In genomic region chr6:166624275-166624674, GRCh38 we compare ENCODE assay signal across 10 cellular contexts. TPM values are rescaled to one million over a fixed set of nuclear protein-coding genes. Genes with fewer than 3 reads are reported as not detected.
DNase-seq lines count a peak whose midpoint lies in the region; ATAC-seq, FAIRE-seq and TF ChIP-seq lines count a peak whose summit lies in the region.
"Had no signal": no experiment of that assay in that cellular context is flagged by ENCODE, and none has a peak within 500 bp of the region (broad histone marks: within the 10 kb centered on the region; RNA-seq: fewer than 3 reads in every experiment).

No MANE protein-coding gene starts in this region.

- no peak for DNase-seq in Right ventricle myocardium superior
- DNase-seq in cardiac septum (ENCODE audit: low spot score), result no peak
- peak; percentile 55 for DNase-seq in bronchial epithelial cell (ENCODE audit: low read depth)
- peak; percentile 86 to 88 for DNase-seq in lower leg skin (ENCODE audit: low spot score in 2 of 2)
- DNase-seq in activated effector memory CD4-positive, alpha-beta T cell treated with anti-CD3 and anti-CD28 coated beads, Interleukin-2, amount 50 U/mL, for 16 hours, result no peak
- no peak for DNase-seq in superior temporal gyrus (ENCODE audit: extremely low spot score)
- no peak for DNase-seq in kidney glomerular epithelial cell (lab: John Stamatoyannopoulos, UW)
- DNase-seq: MG63 had no signal

- no peaks in the 10 kb centered on the region for H3K36me3 ChIP-seq in bronchial epithelial cell (ENCODE audit: control insufficient read depth, insufficient read depth, low read length)
- H3K36me3 ChIP-seq: ascending aorta, MG63 had no signal

- 40 to 48% methylated on average over 4 of the region's 4 CpGs for WGBS in lower leg skin, 2 donors

- TF ChIP-seq CTCF in bronchial epithelial cell (IDR thresholded peaks at IDR 0.05; ENCODE audit: insufficient read depth, low read length, severe bottlenecking) (no peak), lower leg skin (IDR thresholded peaks at IDR 0.05) (no peak)

- no peak for TF ChIP-seq POLR2A in lower leg skin (IDR thresholded peaks at IDR 0.05)

- H3K4me3 ChIP-seq in bronchial epithelial cell (ENCODE audit: low read depth, low read length) (no peak overlapping the region), lower leg skin (ENCODE audit: low read depth, poor library complexity, severe bottlenecking) (no peak overlapping the region)
- H3K4me3 ChIP-seq: ascending aorta, MG63 had no signal

- intact Hi-C loops in Right ventricle myocardium superior (cut with DNase I), result loop anchor here (5.0 kb wide), 1 partner anchor 52 kb away; no protein-coding TSS in a partner anchor
- intact Hi-C loops in cardiac septum (cut with DNase I), result no loop called here
- intact Hi-C loops in lower leg skin (cut with DNase I; ENCODE audit: low total_unique reads), result no loop called here

- peak; percentile 19 for ATAC-seq in Right ventricle myocardium superior (ENCODE audit: poor library complexity)
- no peak for ATAC-seq in HG02870 (IDR thresholded peaks at IDR 0.05; ENCODE audit: unreplicated experiment)

- no peak for FAIRE-seq in bronchial epithelial cell (lab: Jason Lieb, UNC)

- no peaks in the 10 kb centered on the region for H3K27me3 ChIP-seq in bronchial epithelial cell (ENCODE audit: control insufficient read depth, insufficient read depth, low read length)
- H3K27me3 ChIP-seq: ascending aorta, MG63 had no signal

RNA-seq across cellular contexts. Expression of gene RPS6KA2, which starts 2.8 kb away (rescaled TPM):
- total RNA-seq in Right ventricle myocardium superior (50.2 TPM), cardiac septum (103 TPM), bronchial epithelial cell (42.6 and 44.4 TPM in 2 replicates), lower leg skin (10 to 100 TPM; 22.7 to 55.9 (median 40.6) TPM)

RNA-seq across cellular contexts. Expression of gene RAMACL, which starts 37.8 kb away (rescaled TPM):
- total RNA-seq in Right ventricle myocardium superior, result 1.3 TPM
- 1.4 TPM for total RNA-seq in cardiac septum
- total RNA-seq in bronchial epithelial cell, result 1.6 and 1.7 TPM in 2 replicates
- 1 to 10 TPM in 3 of 4 donors, under 1 TPM in 1; 0.93 to 2.1 (median 1.5) TPM for total RNA-seq in lower leg skin
- total RNA-seq: ascending aorta had no signal

Comparison
In these comparisons a context has a peak if more than half of its experiments do, and no peak if none do; other contexts are left out.
1. DNase-seq: peak in bronchial epithelial cell (single experiment) and lower leg skin (2 of 2); none in Right ventricle myocardium superior (single experiment), cardiac septum (single experiment), activated effector memory CD4-positive, alpha-beta T cell treated with anti-CD3 and anti-CD28 coated beads, Interleukin-2, amount 50 U/mL, for 16 hours (single experiment), superior temporal gyrus (single experiment) and kidney glomerular epithelial cell (single experiment).